ENCODE assay signal across 17 cellular contexts in genomic region chr6:22917344-22917743, GRCh38.
DNase-seq lines count a peak whose midpoint lies in the region; ATAC-seq and TF ChIP-seq lines count a peak whose summit lies in the region.
"Had no signal": no experiment of that assay in that cellular context is flagged by ENCODE, and none has a peak within 500 bp of the region (broad histone marks: within the 10 kb centered on the region; RNA-seq: fewer than 3 reads in every experiment).

No MANE protein-coding gene starts in this region.

- no peak overlapping the region for H2BK120ac ChIP-seq in mesenchymal stem cell (ENCODE audit: low read depth, low read length)

- no peak overlapping the region for H3K4ac ChIP-seq in mesenchymal stem cell (ENCODE audit: low read depth in 1 of 2, low read length in 2 of 2)

- no peak overlapping the region for H3K9ac ChIP-seq in mesenchymal stem cell (ENCODE audit: low read length)
- H3K9ac ChIP-seq: KMS-11 had no signal

- H3K14ac ChIP-seq in mesenchymal stem cell (ENCODE audit: low read length in 2 of 2), result no peak overlapping the region

- no peak overlapping the region for H2AK5ac ChIP-seq in mesenchymal stem cell (ENCODE audit: low read length, severe bottlenecking)

- H3K79me1 ChIP-seq in mesenchymal stem cell (replicated peaks; ENCODE audit: low read length, poor library complexity, severe bottlenecking), result no peaks in the 10 kb centered on the region

- TF ChIP-seq POLR2A in GM18505 (IDR thresholded peaks at IDR 0.05; ENCODE audit: borderline replicate concordance, extremely low read depth, insufficient read depth, insufficient read length), result no peak

- no peaks in the 10 kb centered on the region for H3K36me3 ChIP-seq in right atrium auricular region
- no peaks in the 10 kb centered on the region for H3K36me3 ChIP-seq in mesenchymal stem cell (ENCODE audit: control insufficient read depth in 1 of 2, insufficient read depth in 2 of 2, low read depth in 1 of 2, low read length in 2 of 2)
- H3K36me3 ChIP-seq: MG63 had no signal

- 70% methylated on average over 2 of the region's 2 CpGs for WGBS in mesenchymal stem cell

- H3K27ac ChIP-seq in right atrium auricular region (peak overlapping the region in 1 of 2 donors; percentile 9), mesenchymal stem cell (ENCODE audit: low read length, poor library complexity, severe bottlenecking) (no peak overlapping the region)
- H3K27ac ChIP-seq: KMS-11 had no signal

- H3K4me2 ChIP-seq in mesenchymal stem cell (ENCODE audit: low read length, poor library complexity, severe bottlenecking), result no peak overlapping the region
- H3K4me2 ChIP-seq: KMS-11 had no signal

- H2BK12ac ChIP-seq in mesenchymal stem cell (ENCODE audit: low read length in 2 of 2), result no peak overlapping the region

- H3K9me3 ChIP-seq in right atrium auricular region (no peaks in the 10 kb centered on the region), mesenchymal stem cell (ENCODE audit: control insufficient read depth, low read length) (no peaks in the 10 kb centered on the region)
- H3K9me3 ChIP-seq: MG63 had no signal

- no peak overlapping the region for H4K91ac ChIP-seq in mesenchymal stem cell (ENCODE audit: low read length)

- TF ChIP-seq CTCF in right atrium auricular region (IDR thresholded peaks at IDR 0.05), result no peak

- intact Hi-C loops in Right ventricle myocardium superior (cut with DNase I), result no loop called here

- ATAC-seq in Right ventricle myocardium superior (ENCODE audit: poor library complexity) (peak; percentile 89), GM18505 (IDR thresholded peaks at IDR 0.05; ENCODE audit: unreplicated experiment) (no peak)

- H4K8ac ChIP-seq in mesenchymal stem cell (ENCODE audit: low read length), result no peak overlapping the region

- H3K18ac ChIP-seq in mesenchymal stem cell (ENCODE audit: low read depth in 1 of 2, low read length in 2 of 2), result no peak overlapping the region

- H2BK5ac ChIP-seq in mesenchymal stem cell (ENCODE audit: low read depth, low read length, poor library complexity, severe bottlenecking), result no peak overlapping the region

- no peak overlapping the region for H3K23ac ChIP-seq in mesenchymal stem cell (ENCODE audit: low read length in 2 of 2)

- H2AFZ ChIP-seq in mesenchymal stem cell (ENCODE audit: low read depth, low read length), result no peak overlapping the region

- no peak overlapping the region for H2BK15ac ChIP-seq in mesenchymal stem cell (ENCODE audit: low read depth, poor library complexity, severe bottlenecking)

- H3K4me1 ChIP-seq in right atrium auricular region (no peaks in the 10 kb centered on the region), mesenchymal stem cell (ENCODE audit: control insufficient read depth, insufficient read depth, low read depth, low read length) (no peaks in the 10 kb centered on the region)

- H3K4me3 ChIP-seq in right atrium auricular region, result no peak overlapping the region
- H3K4me3 ChIP-seq in mesenchymal stem cell (ENCODE audit: insufficient read depth in 1 of 2, low read depth in 1 of 2, low read length in 2 of 2), result no peak overlapping the region
- H3K4me3 ChIP-seq: MG63 had no signal

- DNase-seq in Right ventricle myocardium superior (no peak), right atrium auricular region (ENCODE audit: low spot score) (no peak), fibroblast of peridontal ligament (ENCODE audit: extremely low read depth) (peak; percentile 65), mesenchymal stem cell (peak; percentile 26), HUDEP-2 (lab: John Stamatoyannopoulos, UW; ENCODE audit: unreplicated experiment in 76 of 76) (no peak), inferior parietal cortex (ENCODE audit: extremely low spot score) (no peak), NCI-H2171 treated with DMSO at 0.1 percent for 48 hours (lab: John Stamatoyannopoulos, UW) (no peak)
- DNase-seq: 8988T, C1 segment of cervical spinal cord, DMS153, H9, MG63, NCI-H1105, NCI-H1694 treated with DMSO at 0.1 percent for 48 hours, NCI-H510A had no signal

- H3K27me3 ChIP-seq in right atrium auricular region (no peaks in the 10 kb centered on the region), mesenchymal stem cell (ENCODE audit: control insufficient read depth in 1 of 2, insufficient read depth in 1 of 2, low read length in 2 of 2) (no peaks in the 10 kb centered on the region)
- H3K27me3 ChIP-seq: MG63 had no signal

Comparison
In these comparisons a context has a peak if more than half of its experiments do, and no peak if none do; other contexts are left out.
1. DNase-seq: peak in fibroblast of peridontal ligament (single experiment) and mesenchymal stem cell (single experiment); none in Right ventricle myocardium superior (single experiment), right atrium auricular region (single experiment), HUDEP-2 (0 of 76), inferior parietal cortex (single experiment) and NCI-H2171 treated with DMSO at 0.1 percent for 48 hours (single experiment).